In genomic region chr13:93339550-93339949, GRCh38 we compare ENCODE assay signal across 4 cellular contexts.
"Had no signal": no experiment of that assay in that cellular context is flagged by ENCODE, and none has a peak within 500 bp of the region (broad histone marks: within the 10 kb centered on the region; RNA-seq: fewer than 3 reads in every experiment).

No MANE protein-coding gene starts in this region.

- DNase-seq: GOT3, H7, HFFc6 had no signal

- H3K27ac Mint-ChIP-seq: HFFc6 had no signal

- ATAC-seq: HCT116 had no signal

- H3K4me3 Mint-ChIP-seq: HFFc6 had no signal
